9 cellular contexts compared by ENCODE assay signal in the genomic region with DNA sequence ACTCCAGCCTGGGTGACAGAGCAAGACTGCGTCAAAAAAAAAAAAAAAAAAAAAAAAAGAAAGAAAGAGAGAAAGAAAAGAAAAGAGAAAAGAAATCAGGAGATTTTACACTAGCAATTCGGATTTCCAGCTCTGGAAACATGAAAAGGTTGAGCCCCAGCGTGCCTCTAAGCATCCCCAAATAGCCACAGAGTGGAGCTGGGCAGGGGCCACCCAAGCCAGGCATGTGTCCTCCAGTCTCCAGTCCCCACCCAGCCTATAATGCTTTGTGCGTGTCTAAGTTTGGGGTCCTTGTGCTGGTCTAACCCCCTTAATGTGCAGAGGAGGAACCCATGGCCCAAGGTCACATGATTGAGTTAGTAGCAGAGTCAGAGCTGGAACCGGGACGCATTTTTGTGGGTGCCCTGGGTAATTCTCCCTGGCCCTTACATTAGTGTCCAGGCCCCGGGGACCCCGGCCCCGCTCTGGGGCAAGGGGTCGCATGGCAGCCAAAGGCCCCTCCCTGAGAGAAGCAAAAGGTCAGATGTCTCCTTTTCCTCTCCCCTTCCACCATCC. TPM values are rescaled to one million over a fixed set of nuclear protein-coding genes. Genes with fewer than 3 reads are reported as not detected.
DNase-seq lines count a peak whose midpoint lies in the region; TF ChIP-seq lines count a peak whose summit lies in the region.
"Had no signal": no experiment of that assay in that cellular context is flagged by ENCODE, and none has a peak within 500 bp of the region (broad histone marks: within the 10 kb centered on the region; RNA-seq: fewer than 3 reads in every experiment).

No MANE protein-coding gene starts in this region.

- H3K4me3 Mint-ChIP-seq in CD14-positive monocyte (peak overlapping the region; percentile 59 to 81), neural crest cell (peak overlapping the region; percentile 73)

- intact Hi-C loops in CD14-positive monocyte (cut with micrococcal nuclease), result loop anchor here (5.0 to 10.0 kb wide), 2 partner anchors 244 to 356 kb away; partner anchors contain the start of genes ACBD4 (in 2 of the 2) and PLCD3 (in 2 of the 2)
- intact Hi-C loops in breast epithelium (cut with DNase I; ENCODE audit: low total_unique reads), result no loop called here

- peaks cover 0 to 2% (median 0%) of the 10 kb centered on the region in 7 donors for H3K9me3 Mint-ChIP-seq in CD14-positive monocyte
- H3K9me3 Mint-ChIP-seq in neural crest cell, result no peaks in the 10 kb centered on the region

- TF ChIP-seq CTCF in CD14-positive monocyte (IDR thresholded peaks at IDR 0.05) (no peak), breast epithelium (IDR thresholded peaks at IDR 0.05) (no peak), neural crest cell (conservative IDR thresholded peaks at IDR 0.05) (no peak)

- H3K4me3 ChIP-seq in HUES6 (ENCODE audit: low read depth, low read length) (peak overlapping the region; percentile 63), breast epithelium (peak overlapping the region in 2 of 3 donors; percentile 44 to 59)

- H3K27ac Mint-ChIP-seq in CD14-positive monocyte, result peak overlapping the region in 1 of 7 donors; percentile 35
- no peak overlapping the region for H3K27ac Mint-ChIP-seq in neural crest cell (ENCODE audit: unreplicated experiment)

- H3K27me3 Mint-ChIP-seq in CD14-positive monocyte (ENCODE audit: low read depth in 3 of 3) (peaks cover 21 to 44% (median 30%) of the 10 kb centered on the region in 3 donors), neural crest cell (ENCODE audit: low read depth) (peaks cover 9% of the 10 kb centered on the region)

- peaks cover 25% of the 10 kb centered on the region for H3K4me1 Mint-ChIP-seq in CD14-positive monocyte
- H3K4me1 Mint-ChIP-seq in neural crest cell, result peaks cover 22% of the 10 kb centered on the region

- H3K36me3 ChIP-seq in HUES6 (ENCODE audit: control insufficient read depth, insufficient read depth, low read length) (no peaks in the 10 kb centered on the region), breast epithelium (no peaks in the 10 kb centered on the region)
- H3K36me3 ChIP-seq: left lung had no signal

- H3K4me1 ChIP-seq in HUES6 (ENCODE audit: control insufficient read depth, insufficient read depth, low read length) (peaks cover 42% of the 10 kb centered on the region), breast epithelium (no peaks in the 10 kb centered on the region)

- H3K27me3 ChIP-seq in HUES6 (ENCODE audit: control insufficient read depth, insufficient read depth, low read length) (peaks cover 22% of the 10 kb centered on the region), breast epithelium (no peaks in the 10 kb centered on the region)

- no peak for TF ChIP-seq POLR2A in breast epithelium (IDR thresholded peaks at IDR 0.05)

- no peak overlapping the region for H3K27ac ChIP-seq in HUES6 (ENCODE audit: low read depth, low read length)
- no peak overlapping the region for H3K27ac ChIP-seq in breast epithelium
- H3K27ac ChIP-seq: left lung had no signal

- no peak overlapping the region for H3K9ac ChIP-seq in HUES6 (ENCODE audit: low read length)

- no peaks in the 10 kb centered on the region for H3K36me3 Mint-ChIP-seq in CD14-positive monocyte
- no peaks in the 10 kb centered on the region for H3K36me3 Mint-ChIP-seq in neural crest cell (ENCODE audit: low read depth)

- DNase-seq in CD14-positive monocyte (ENCODE audit: low spot score) (no peak), breast epithelium (ENCODE audit: low spot score in 2 of 2) (no peak), neural crest cell (ENCODE audit: low read depth, low spot score) (no peak), COLO829 (ENCODE audit: low spot score) (no peak), NCI-H2171 treated with DMSO at 0.1 percent for 48 hours (lab: John Stamatoyannopoulos, UW) (no peak), mucosa of gallbladder (ENCODE audit: low spot score) (no peak), NCI-H1092 (lab: John Stamatoyannopoulos, UW) (no peak)

- H3K9me3 ChIP-seq in HUES6 (ENCODE audit: control insufficient read depth, insufficient read depth, low read depth, low read length), result no peaks in the 10 kb centered on the region
- H3K9me3 ChIP-seq in breast epithelium, result no peaks in the 10 kb centered on the region
- H3K9me3 ChIP-seq: left lung had no signal

RNA-seq across cellular contexts. Expression of gene ADAM11, which starts 19.9 kb away (rescaled TPM):
- not detected for polyA plus RNA-seq in CD14-positive monocyte
- total RNA-seq in breast epithelium (1 to 10 TPM; 1.0 to 1.4 (median 1.3) TPM), neural crest cell (5.2 and 6.0 TPM in 2 replicates), mucosa of gallbladder (2.8 TPM)

RNA-seq across cellular contexts. Expression of gene GJC1, which starts 51.4 kb away (rescaled TPM):
- not detected for polyA plus RNA-seq in CD14-positive monocyte
- total RNA-seq in breast epithelium (1 to 10 TPM; 2.3 to 4.6 (median 4.3) TPM), neural crest cell (143 and 145 TPM in 2 replicates), mucosa of gallbladder (17.3 TPM)
